8 cellular contexts compared by ENCODE assay signal in the genomic region with DNA sequence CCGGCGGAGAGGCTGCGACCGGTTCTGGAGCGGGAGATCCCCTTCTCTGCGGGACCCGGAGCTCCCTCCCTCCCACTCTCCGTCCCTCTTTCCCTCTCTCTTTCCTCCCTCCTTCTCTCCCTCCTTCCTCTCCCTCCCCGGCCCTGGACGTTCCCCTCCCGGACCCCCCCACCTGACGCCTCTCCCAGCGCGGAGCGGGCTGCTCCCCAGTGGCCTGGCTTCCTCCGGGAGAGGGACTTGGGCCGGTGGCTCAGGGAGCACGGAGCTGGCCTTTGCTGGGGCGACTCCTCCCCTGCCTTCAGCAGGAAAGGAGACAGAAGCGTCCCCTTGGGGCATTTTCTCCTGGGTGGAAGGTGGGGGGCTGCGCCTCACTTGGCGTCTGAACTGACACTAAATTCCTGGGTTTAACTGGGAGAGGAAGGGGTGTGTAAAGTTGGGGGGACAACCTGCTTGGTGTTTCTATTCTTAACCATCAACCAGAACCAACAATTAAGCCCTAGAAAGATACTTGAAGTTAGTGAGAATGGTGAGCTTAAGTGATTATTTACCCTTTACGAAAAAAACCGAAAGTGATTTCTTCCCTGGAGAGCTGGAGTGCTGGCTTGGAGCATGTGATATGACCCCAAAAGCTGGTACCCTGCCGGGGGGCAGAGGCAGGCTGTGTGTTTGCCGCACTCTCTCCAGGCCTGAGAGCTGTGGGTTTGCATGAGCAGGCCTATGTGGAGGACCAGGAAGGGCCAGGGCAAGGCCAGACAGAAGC. TPM values are rescaled to one million over a fixed set of nuclear protein-coding genes. Genes with fewer than 3 reads are reported as not detected.
DNase-seq lines count a peak whose midpoint lies in the region; ATAC-seq, FAIRE-seq and TF ChIP-seq lines count a peak whose summit lies in the region.

No MANE protein-coding gene starts in this region.

- CTCF ChIA-PET in Calu3 (lab: Charles Lee), result interaction anchor here (0.5 to 3.0 kb wide), 6 partner anchors 9 to 381 kb away, joined by 3 to 11 read pairs (median 4); a partner anchor contains a TSS
- CTCF ChIA-PET in endothelial cell of umbilical vein (lab: Charles Lee), result interaction anchor here (0.7 to 3.0 kb wide), 6 partner anchors 9 to 123 kb away, joined by 3 to 17 read pairs (median 3); a partner anchor contains a TSS

- H3K27ac Mint-ChIP-seq in Calu3 (ENCODE audit: unreplicated experiment), result peak overlapping the region; percentile 6

- POLR2A ChIA-PET in endothelial cell of umbilical vein (lab: Charles Lee), result no interaction called here

- peak overlapping the region; percentile 53 for H3K4me2 ChIP-seq in endothelial cell of umbilical vein (ENCODE audit: insufficient read depth, low read length)
- H3K4me2 ChIP-seq in neuronal stem cell (ENCODE audit: insufficient read depth, low read length, poor library complexity, severe bottlenecking), result peak overlapping the region; percentile 80

- intact Hi-C loops in Calu3 (cut with micrococcal nuclease; ENCODE audit: unreplicated experiment) (no loop called here), endothelial cell of umbilical vein (cut with micrococcal nuclease) (loop anchor here (1.0 kb wide), 1 partner anchor 13 kb away; a partner anchor contains a TSS)

- H3K4me1 Mint-ChIP-seq in Calu3 (ENCODE audit: low read depth, unreplicated experiment), result peaks cover 37% of the 10 kb centered on the region

- H4K20me1 ChIP-seq in endothelial cell of umbilical vein (replicated peaks; ENCODE audit: control insufficient read depth, extremely low read depth, insufficient read depth, low read length), result no peaks in the 10 kb centered on the region

- H3K18ac ChIP-seq in neuronal stem cell (ENCODE audit: low read length), result peak overlapping the region; percentile 52

- TSS peak; percentile 64 for BruUV-seq in Calu3 (replicated peaks; lab: Mats Ljungman, UMichigan)
- no TSS peak for BruUV-seq in endothelial cell of umbilical vein (replicated peaks; lab: Mats Ljungman, UMichigan)

- dilution Hi-C loops in endothelial cell of umbilical vein (cut with MboI; ENCODE audit: extremely low pct_ligation_motif_present, low sequenced_read_pairs), result no loop called here

- H3K36me3 Mint-ChIP-seq in Calu3 (ENCODE audit: insufficient read depth, unreplicated experiment), result peaks cover 52% of the 10 kb centered on the region

- H4K8ac ChIP-seq in neuronal stem cell (ENCODE audit: low read depth, low read length), result no peak overlapping the region

- H3K4me3 Mint-ChIP-seq in Calu3 (ENCODE audit: low read depth, unreplicated experiment), result peak overlapping the region; percentile 72

- H3K9me3 ChIP-seq in endothelial cell of umbilical vein (replicated peaks; ENCODE audit: control insufficient read depth, insufficient read depth, low read length), result no peaks in the 10 kb centered on the region
- peaks cover 3 to 5% of the 10 kb centered on the region in 2 donors for H3K9me3 ChIP-seq in neuronal stem cell (replicated peaks in 1 of 2; ENCODE audit: control insufficient read depth in 2 of 2, insufficient read depth in 1 of 2, low read depth in 1 of 2, low read length in 2 of 2)

- H3K9ac ChIP-seq in endothelial cell of umbilical vein (replicated peaks; ENCODE audit: extremely low read depth, insufficient read depth, low read length) (no peak overlapping the region), neuronal stem cell (ENCODE audit: low read depth, low read length, poor library complexity) (peak overlapping the region; percentile 51)

- no peaks in the 10 kb centered on the region for H3K27me3 ChIP-seq in endothelial cell of umbilical vein (ENCODE audit: control insufficient read depth in 2 of 2, insufficient read depth in 2 of 2, low read length in 2 of 2)
- H3K27me3 ChIP-seq in neuronal stem cell (ENCODE audit: control insufficient read depth in 3 of 3, insufficient read depth in 3 of 3, low read depth in 1 of 3, low read length in 3 of 3), result no peaks in the 10 kb centered on the region

- H3K79me1 ChIP-seq in neuronal stem cell (ENCODE audit: low read depth, low read length), result peaks cover 2% of the 10 kb centered on the region

- ATAC-seq in HG02885 (IDR thresholded peaks at IDR 0.05; ENCODE audit: poor library complexity, unreplicated experiment) (no peak), GM18519 (IDR thresholded peaks at IDR 0.05; ENCODE audit: low FRiP score, unreplicated experiment) (no peak)

- H2BK12ac ChIP-seq in neuronal stem cell (ENCODE audit: low read length), result no peak overlapping the region

- H2AFZ ChIP-seq in endothelial cell of umbilical vein (ENCODE audit: low read depth, low read length) (peak overlapping the region; percentile 65), neuronal stem cell (ENCODE audit: low read length) (peak overlapping the region; percentile 93)

- H3K14ac ChIP-seq in neuronal stem cell (ENCODE audit: low read length), result no peak overlapping the region

- no peak overlapping the region for H2BK120ac ChIP-seq in neuronal stem cell (ENCODE audit: low read depth, low read length)

- H3K9me3 Mint-ChIP-seq in Calu3 (ENCODE audit: low read depth, unreplicated experiment), result no peaks in the 10 kb centered on the region

- H3K27me3 Mint-ChIP-seq in Calu3 (ENCODE audit: unreplicated experiment), result no peaks in the 10 kb centered on the region

- FAIRE-seq in endothelial cell of umbilical vein (lab: Jason Lieb, UNC), result no peak

- no peak overlapping the region for H3K4ac ChIP-seq in neuronal stem cell (ENCODE audit: low read length)

- DNase-seq in Calu3, result peak; percentile 48
- DNase-seq in NCI-H2227 (lab: John Stamatoyannopoulos, UW; ENCODE audit: unreplicated experiment), result peak; percentile 65
- no peak for DNase-seq in endothelial cell of umbilical vein (ENCODE audit: low read depth, low spot score)
- no peak for DNase-seq in neuronal stem cell (ENCODE audit: low spot score)
- DNase-seq in NCI-H1048 (lab: John Stamatoyannopoulos, UW), result no peak
- no peak for DNase-seq in T1000 (lab: John Stamatoyannopoulos, UW)

- H3K36me3 ChIP-seq in endothelial cell of umbilical vein (ENCODE audit: control insufficient read depth in 2 of 2, extremely low read depth in 1 of 2, insufficient read depth in 2 of 2, low read length in 2 of 2) (no peaks in the 10 kb centered on the region), neuronal stem cell (replicated peaks in 1 of 2; ENCODE audit: control insufficient read depth in 2 of 2, insufficient read depth in 2 of 2, low read length in 2 of 2) (peaks cover 2 to 14% of the 10 kb centered on the region in 2 donors)

- TF ChIP-seq POLR2A in endothelial cell of umbilical vein (IDR thresholded peaks at IDR 0.05; ENCODE audit: low read depth, low read length), result no peak

- H3K27ac ChIP-seq in endothelial cell of umbilical vein (ENCODE audit: insufficient read depth, low read depth, low read length), result no peak overlapping the region
- peak overlapping the region; percentile 54 for H3K27ac ChIP-seq in neuronal stem cell (replicated peaks; ENCODE audit: low read length)

- TF ChIP-seq CTCF in Calu3 (IDR thresholded peaks at IDR 0.05; ENCODE audit: unreplicated experiment) (no peak), endothelial cell of umbilical vein (IDR thresholded peaks at IDR 0.05; ENCODE audit: extremely low read depth in 1 of 2, insufficient read depth in 1 of 2, low read depth in 1 of 2, low read length in 2 of 2) (no peak)

- H3K23ac ChIP-seq in neuronal stem cell (ENCODE audit: low read depth, low read length, poor library complexity), result peak overlapping the region; percentile 91

- no CpG with 5 or more reads among the region's 26 CpGs for WGBS in neuronal stem cell (ENCODE audit: extremely low coverage in 2 of 2, insufficient read length in 2 of 2, insufficient replicate concordance in 1 of 2), 2 donors

- H3K79me2 ChIP-seq in endothelial cell of umbilical vein (ENCODE audit: control insufficient read depth, insufficient read depth, low read length), result no peaks in the 10 kb centered on the region

- H2AK5ac ChIP-seq in neuronal stem cell (ENCODE audit: low read depth, low read length), result no peak overlapping the region

- H2BK5ac ChIP-seq in neuronal stem cell (ENCODE audit: low read length), result no peak overlapping the region

- no peak overlapping the region for H4K91ac ChIP-seq in neuronal stem cell (ENCODE audit: low read depth, low read length, poor library complexity)

- no peaks in the 10 kb centered on the region for H3K9me1 ChIP-seq in endothelial cell of umbilical vein (replicated peaks; ENCODE audit: control insufficient read depth, extremely low read depth, insufficient read depth, low read length)

- H3K4me3 ChIP-seq in endothelial cell of umbilical vein (replicated peaks in 1 of 3; ENCODE audit: insufficient read depth in 1 of 3, low read depth in 1 of 3, low read length in 3 of 3), result peak overlapping the region in 2 of 3 experiments; percentile 23 to 32
- H3K4me3 ChIP-seq in neuronal stem cell (ENCODE audit: low read length in 2 of 2), result peak overlapping the region; percentile 75 to 83

- H2BK15ac ChIP-seq in neuronal stem cell (ENCODE audit: low read length), result no peak overlapping the region

- peaks cover 9% of the 10 kb centered on the region for H3K4me1 ChIP-seq in endothelial cell of umbilical vein (ENCODE audit: control insufficient read depth, extremely low read depth, insufficient read depth, low read length)
- peaks cover 4 to 13% of the 10 kb centered on the region in 2 donors for H3K4me1 ChIP-seq in neuronal stem cell (ENCODE audit: control insufficient read depth in 2 of 2, insufficient read depth in 1 of 2, low read depth in 1 of 2, low read length in 2 of 2)

RNA-seq across cellular contexts. Expression of a gene that starts 0.8 kb away (rescaled TPM):
- total RNA-seq in Calu3 (2022) (46.3 and 53.1 TPM in 2 replicates), endothelial cell of umbilical vein (2.4 and 3.1 TPM in 2 replicates)
- polyA plus RNA-seq in endothelial cell of umbilical vein, result 1.2 and 1.5 TPM in 2 replicates
- polyA plus RNA-seq in endothelial cell of umbilical vein (2011; cell fraction: cytosol; rRNA removed), result 0.65 and 0.89 TPM in 2 replicates
- polyA plus RNA-seq in endothelial cell of umbilical vein (2011; cell fraction: nucleus; rRNA removed), result 3.6 and 4.0 TPM in 2 replicates
- 1.1 and 2.3 TPM in 2 replicates for polyA plus RNA-seq in endothelial cell of umbilical vein (2012)
- 0.80 and 1.2 TPM in 2 replicates for polyA minus RNA-seq in endothelial cell of umbilical vein
- 30.9 TPM for polyA minus RNA-seq in endothelial cell of umbilical vein (2011; cell fraction: cytosol; rRNA and poly(A)+ RNA removed)
- 0.96 and 1.9 TPM in 2 replicates for polyA minus RNA-seq in endothelial cell of umbilical vein (2011; cell fraction: nucleus; rRNA and poly(A)+ RNA removed)
- 7.0 TPM for polyA plus RNA-seq in neuronal stem cell (2013, experiment 1 of 2)
- 7.0 TPM for polyA plus RNA-seq in neuronal stem cell (2013, experiment 2 of 2)

RNA-seq across cellular contexts. Expression of a gene that starts 12.6 kb away (rescaled TPM):
- 127 and 140 TPM in 2 replicates for total RNA-seq in Calu3 (2022)
- 71.9 and 78.7 TPM in 2 replicates for total RNA-seq in endothelial cell of umbilical vein
- polyA plus RNA-seq in endothelial cell of umbilical vein, result 33.3 and 34.4 TPM in 2 replicates
- 21.6 and 25.0 TPM in 2 replicates for polyA plus RNA-seq in endothelial cell of umbilical vein (2011; cell fraction: cytosol; rRNA removed)
- polyA plus RNA-seq in endothelial cell of umbilical vein (2011; cell fraction: nucleus; rRNA removed), result 220 and 271 TPM in 2 replicates
- 17.6 and 28.9 TPM in 2 replicates for polyA plus RNA-seq in endothelial cell of umbilical vein (2012)
- polyA minus RNA-seq in endothelial cell of umbilical vein, result 64.2 and 73.5 TPM in 2 replicates
- 72.9 TPM for polyA minus RNA-seq in endothelial cell of umbilical vein (2011; cell fraction: cytosol; rRNA and poly(A)+ RNA removed)
- polyA minus RNA-seq in endothelial cell of umbilical vein (2011; cell fraction: nucleus; rRNA and poly(A)+ RNA removed), result 86.6 and 114 TPM in 2 replicates
- 18.4 TPM for polyA plus RNA-seq in neuronal stem cell (2013, experiment 1 of 2)
- 21.0 TPM for polyA plus RNA-seq in neuronal stem cell (2013, experiment 2 of 2)

RNA-seq across cellular contexts. Expression of a gene that starts 44.3 kb away (rescaled TPM):
- total RNA-seq in Calu3 (2022), result 270 and 300 TPM in 2 replicates
- total RNA-seq in endothelial cell of umbilical vein, result 234 and 238 TPM in 2 replicates
- 193 and 194 TPM in 2 replicates for polyA plus RNA-seq in endothelial cell of umbilical vein
- 140 and 148 TPM in 2 replicates for polyA plus RNA-seq in endothelial cell of umbilical vein (2011; cell fraction: cytosol; rRNA removed)
- 494 and 552 TPM in 2 replicates for polyA plus RNA-seq in endothelial cell of umbilical vein (2011; cell fraction: nucleus; rRNA removed)
- polyA plus RNA-seq in endothelial cell of umbilical vein (2012), result 164 and 208 TPM in 2 replicates
- polyA minus RNA-seq in endothelial cell of umbilical vein, result 112 and 144 TPM in 2 replicates
- polyA minus RNA-seq in endothelial cell of umbilical vein (2011; cell fraction: cytosol; rRNA and poly(A)+ RNA removed), result 49.4 TPM
- 96.9 and 129 TPM in 2 replicates for polyA minus RNA-seq in endothelial cell of umbilical vein (2011; cell fraction: nucleus; rRNA and poly(A)+ RNA removed)
- polyA plus RNA-seq in neuronal stem cell (2013, experiment 1 of 2), result 136 TPM
- 136 TPM for polyA plus RNA-seq in neuronal stem cell (2013, experiment 2 of 2)

Comparison
In these comparisons a context has a peak if more than half of its experiments do, and no peak if none do; other contexts are left out.
1. DNase-seq: peak in Calu3 (single experiment) and NCI-H2227 (single experiment); none in endothelial cell of umbilical vein (single experiment), neuronal stem cell (single experiment), NCI-H1048 (single experiment) and T1000 (single experiment).
2. RNA of a gene that starts 0.8 kb away (total RNA-seq): 46.3 to 53.1 TPM in Calu3; 2.4 to 3.1 TPM in endothelial cell of umbilical vein; every median in the first group is over 10 times any median in the second.